1 cellular context compared by ENCODE assay signal in genomic region chr16:27547134-27547533, GRCh38.
TF ChIP-seq lines count a peak whose summit lies in the region.

No MANE protein-coding gene starts in this region.

TF ChIP-seq in K562, 482 proteins besides CTCF, POLR2A, EP300 and RAD21 (continued from another document and continues in another):
- TF ChIP-seq CLOCK (CRISPR knock-in tag; IDR thresholded peaks at IDR 0.05; ENCODE audit: borderline replicate concordance) (no peak), EP400 (IDR thresholded peaks at IDR 0.05) (no peak), BACH1 (tag; IDR thresholded peaks at IDR 0.05) (peak; percentile 56; the same call in 1 of the 2 replicates), UBTF (IDR thresholded peaks at IDR 0.05; ENCODE audit: borderline replicate concordance in 1 of 2, low read depth in 2 of 2, low read length in 2 of 2) (no peak), LEF1 (IDR thresholded peaks at IDR 0.05) (peak; percentile 61; the same call in 1 of the 2 replicates), TSHZ1 (CRISPR knock-in tag; IDR thresholded peaks at IDR 0.05) (no peak), E2F8 (IDR thresholded peaks at IDR 0.05; ENCODE audit: low read depth, partially characterized antibody) (peak; percentile 33), CBFA2T2 (conservative IDR thresholded peaks at IDR 0.05) (peak; percentile 92), CCAR2 (IDR thresholded peaks at IDR 0.05; ENCODE audit: low read depth, low read length) (no peak), ZNF407 (IDR thresholded peaks at IDR 0.05; ENCODE audit: low read depth) (no peak), EZH2 (IDR thresholded peaks at IDR 0.05; ENCODE audit: borderline replicate concordance, low read depth, low read length) (no peak), ZNF311 (CRISPR knock-in tag; IDR thresholded peaks at IDR 0.05) (no peak), JUND (IDR thresholded peaks at IDR 0.05; ENCODE audit: borderline replicate concordance, low read depth, low read length) (peak; percentile 96), JUND (tag; IDR thresholded peaks at IDR 0.05; ENCODE audit: borderline replicate concordance, low read depth, low read length) (peak; percentile 91; the same call in 2 of the 3 replicates), SP2 (IDR thresholded peaks at IDR 0.05; ENCODE audit: extremely low read depth, low read depth, low read length, poor library complexity, severe bottlenecking) (no peak), EGR1 (conservative IDR thresholded peaks at IDR 0.05) (peak; percentile 57), TAF1 (IDR thresholded peaks at IDR 0.05; ENCODE audit: control insufficient read depth, extremely low read depth, insufficient read depth, low read length, severe bottlenecking) (no peak), MYNN (IDR thresholded peaks at IDR 0.05) (peak; percentile 90; the same call in 1 of the 2 replicates), MYNN (CRISPR knock-in tag; IDR thresholded peaks at IDR 0.05) (no peak), ZNF12 (CRISPR knock-in tag; IDR thresholded peaks at IDR 0.05) (no peak), FOSL1 (tag; conservative IDR thresholded peaks at IDR 0.05) (peak; percentile 97), CBFA2T3 (IDR thresholded peaks at IDR 0.05) (peak; percentile 93), ZKSCAN8 (CRISPR knock-in tag; IDR thresholded peaks at IDR 0.05) (no peak), ZFX (CRISPR knock-in tag; IDR thresholded peaks at IDR 0.05) (no peak), BCOR (IDR thresholded peaks at IDR 0.05) (peak; percentile 55; the same call in 1 of the 2 replicates), KLF16 (IDR thresholded peaks at IDR 0.05) (peak; percentile 91), ZNF24 (IDR thresholded peaks at IDR 0.05) (no peak), HDAC2 (IDR thresholded peaks at IDR 0.05) (0 out of 2 replicates have a peak, but pooled peaks have one; percentile 49), GABPB1 (CRISPR knock-in tag; IDR thresholded peaks at IDR 0.05) (0 out of 2 replicates have a peak, but pooled peaks have one; percentile 25), ZEB2 (IDR thresholded peaks at IDR 0.05) (peak; percentile 31; the same call in 1 of the 2 replicates), HMBOX1 (IDR thresholded peaks at IDR 0.05) (peak; percentile 66; the same call in 1 of the 2 replicates), ZFPM2 (CRISPR knock-in tag; IDR thresholded peaks at IDR 0.05) (no peak), HNRNPH1 (optimal IDR thresholded peaks at IDR 0.05; ENCODE audit: low read depth, low read length) (no peak), ETV6 (IDR thresholded peaks at IDR 0.05; ENCODE audit: borderline replicate concordance in 1 of 2, low read depth in 2 of 2, low read length in 1 of 2) (no peak), ETV6 (CRISPR knock-in tag; IDR thresholded peaks at IDR 0.05; ENCODE audit: borderline replicate concordance) (no peak), ZNF431 (CRISPR knock-in tag; IDR thresholded peaks at IDR 0.05) (no peak), MNT (conservative IDR thresholded peaks at IDR 0.05) (peak; percentile 38 to 72; a peak in 3 of 4 replicates), NCOA6 (IDR thresholded peaks at IDR 0.05) (no peak), ZNF766 (CRISPR knock-in tag; conservative IDR thresholded peaks at IDR 0.05) (peak; percentile 62; the same call in 1 of the 2 replicates), MEIS2 (IDR thresholded peaks at IDR 0.05; ENCODE audit: partially characterized antibody) (peak; percentile 56), SMARCE1 (IDR thresholded peaks at IDR 0.05) (peak; percentile 89), NFIC (IDR thresholded peaks at IDR 0.05) (peak; percentile 53)
